In genomic region chr6:32472781-32473377, GRCh38 we compare ENCODE assay signal across 16 cellular contexts. TPM values are rescaled to one million over a fixed set of nuclear protein-coding genes. Genes with fewer than 3 reads are reported as not detected.
DNase-seq lines count a peak whose midpoint lies in the region; ATAC-seq and TF ChIP-seq lines count a peak whose summit lies in the region.
"Had no signal": no experiment of that assay in that cellular context is flagged by ENCODE, and none has a peak within 500 bp of the region (broad histone marks: within the 10 kb centered on the region; RNA-seq: fewer than 3 reads in every experiment).

No MANE protein-coding gene starts in this region.

- peaks cover 23% of the 10 kb centered on the region for H3K27me3 Mint-ChIP-seq in activated CD4-positive, alpha-beta T cell treated with anti-CD3 and anti-CD28 coated beads, Interleukin-2, amount 10 ng/mL, durations not matched to agents 7 days and 5 days

- H3K27ac ChIP-seq in BLaER1 treated with 17β-estradiol and CSF1 and Interleukin-3, amounts not matched to agents 10 nM and 100 nM, result peak overlapping the region in 8 of 11 experiments; percentile 13 to 74 (median 60); a peak in 13 of 22 replicates
- peak overlapping the region; percentile 43 for H3K27ac ChIP-seq in OCI-LY7 (ENCODE audit: low read depth, low read length, poor library complexity, severe bottlenecking)
- H3K27ac ChIP-seq: colonic mucosa, psoas muscle, SK-N-MC had no signal

- no peak for TF ChIP-seq CTCF in OCI-LY7 (conservative IDR thresholded peaks at IDR 0.05; ENCODE audit: low read length)

- H4K20me1 ChIP-seq in BLaER1 treated with 17β-estradiol and CSF1 and Interleukin-3, amounts not matched to agents 10 nM and 100 nM, result no peaks in the 10 kb centered on the region
- no peaks in the 10 kb centered on the region for H4K20me1 ChIP-seq in OCI-LY7 (ENCODE audit: insufficient read depth, low read length)

- H3K27ac Mint-ChIP-seq in activated CD4-positive, alpha-beta T cell treated with anti-CD3 and anti-CD28 coated beads, Interleukin-2, amount 10 ng/mL, durations not matched to agents 7 days and 5 days, result no peak overlapping the region

- H3K9ac ChIP-seq in BLaER1 treated with 17β-estradiol and CSF1 and Interleukin-3, amounts not matched to agents 10 nM and 100 nM, result no peak overlapping the region; a peak in 1 of 22 replicates

- peak overlapping the region; percentile 89; the same call in 1 of the 2 replicates for H2AFZ ChIP-seq in OCI-LY7 (ENCODE audit: low read length)

- H3K27me3 ChIP-seq in BLaER1 treated with 17β-estradiol and CSF1 and Interleukin-3, amounts not matched to agents 10 nM and 100 nM, result no peaks in the 10 kb centered on the region
- H3K27me3 ChIP-seq: colonic mucosa had no signal

- peaks cover 12 to 18% (median 15%) of the 10 kb centered on the region in 11 experiments; a peak in 18 of 22 replicates for H3K9me3 ChIP-seq in BLaER1 treated with 17β-estradiol and CSF1 and Interleukin-3, amounts not matched to agents 10 nM and 100 nM (replicated peaks in 1 of 11)
- no peaks in the 10 kb centered on the region for H3K9me3 ChIP-seq in OCI-LY7 (ENCODE audit: low read length)
- H3K9me3 ChIP-seq: colonic mucosa, psoas muscle had no signal

- no peak overlapping the region for H3K4me3 ChIP-seq in BLaER1 treated with 17β-estradiol and CSF1 and Interleukin-3, amounts not matched to agents 10 nM and 100 nM
- H3K4me3 ChIP-seq in OCI-LY7 (ENCODE audit: low read depth, low read length, poor library complexity, severe bottlenecking), result peak overlapping the region; percentile 41
- H3K4me3 ChIP-seq: colonic mucosa, psoas muscle, SK-N-MC had no signal

- DNase-seq in OCI-LY7 (ENCODE audit: low spot score) (no peak), medulla oblongata (ENCODE audit: extremely low spot score) (peak; percentile 9), NCI-H1105 (lab: John Stamatoyannopoulos, UW) (no peak), AG20443 (ENCODE audit: low spot score) (no peak)
- no peak for DNase-seq in activated CD4-positive, alpha-beta T cell treated with anti-CD3 and anti-CD28 coated beads, Interleukin-2, amount 10 ng/mL, durations not matched to agents 7 days and 5 days
- DNase-seq: colonic mucosa; midbrain; NCI-H1694; NCI-H748 treated with DMSO at 0.1 percent for 48 hours; psoas muscle; stimulated activated CD4-positive, alpha-beta T cell treated with anti-CD3 and anti-CD28 coated beads, Interleukin-2, amount 100 ng/mL, for 48 hours had no signal

- intact Hi-C loops in OCI-LY7 (cut with micrococcal nuclease; ENCODE audit: unreplicated experiment), result loop anchor here (2.0 kb wide), 1 partner anchor 56 kb away; no protein-coding TSS in a partner anchor

- no peaks in the 10 kb centered on the region for H3K9me2 ChIP-seq in OCI-LY7 (ENCODE audit: insufficient read depth, low read length)

- no peaks in the 10 kb centered on the region for H3K36me3 Mint-ChIP-seq in activated CD4-positive, alpha-beta T cell treated with anti-CD3 and anti-CD28 coated beads, Interleukin-2, amount 10 ng/mL, durations not matched to agents 7 days and 5 days (ENCODE audit: low read depth)

- peak overlapping the region in 6 of 11 experiments; percentile 18 to 52 (median 34); a peak in 10 of 22 replicates for H3K4me2 ChIP-seq in BLaER1 treated with 17β-estradiol and CSF1 and Interleukin-3, amounts not matched to agents 10 nM and 100 nM
- H3K4me2 ChIP-seq in OCI-LY7 (ENCODE audit: low read length), result peak overlapping the region; percentile 40

- no peaks in the 10 kb centered on the region for H3K9me3 Mint-ChIP-seq in activated CD4-positive, alpha-beta T cell treated with anti-CD3 and anti-CD28 coated beads, Interleukin-2, amount 10 ng/mL, durations not matched to agents 7 days and 5 days

- H3K4me3 Mint-ChIP-seq in activated CD4-positive, alpha-beta T cell treated with anti-CD3 and anti-CD28 coated beads, Interleukin-2, amount 10 ng/mL, durations not matched to agents 7 days and 5 days, result no peak overlapping the region

- peaks cover 2% of the 10 kb centered on the region for H3K4me1 Mint-ChIP-seq in activated CD4-positive, alpha-beta T cell treated with anti-CD3 and anti-CD28 coated beads, Interleukin-2, amount 10 ng/mL, durations not matched to agents 7 days and 5 days

- TSS peak; percentile 97 for BruUV-seq in OCI-LY7 (replicated peaks; lab: Mats Ljungman, UMichigan)

- CTCF ChIA-PET in OCI-LY7 (lab: Charles Lee; ENCODE audit: unreplicated experiment), result interaction anchor here (0.5 kb wide), 1 partner anchor 287 kb away, joined by 6 read pairs; no protein-coding TSS in a partner anchor
- CTCF ChIA-PET in activated CD4-positive, alpha-beta T cell treated with anti-CD3 and anti-CD28 coated beads, Interleukin-2, amount 10 ng/mL, durations not matched to agents 7 days and 5 days (lab: Charles Lee), result interaction anchor here (1.0 to 1.1 kb wide), 2 partner anchors 9 to 47 kb away, joined by 3 read pairs; no protein-coding TSS in a partner anchor

- 0 out of 2 replicates have a peak, but pooled peaks cover 4% of the 10 kb centered on the region for H3K79me2 ChIP-seq in OCI-LY7 (ENCODE audit: insufficient read depth, low read depth, low read length)

- POLR2A ChIA-PET in OCI-LY7 (lab: Charles Lee), result no interaction called here
- POLR2A ChIA-PET in activated CD4-positive, alpha-beta T cell treated with anti-CD3 and anti-CD28 coated beads, Interleukin-2, amount 10 ng/mL, durations not matched to agents 7 days and 5 days (lab: Charles Lee), result no interaction called here

- ATAC-seq in GM21381 (IDR thresholded peaks at IDR 0.05; ENCODE audit: unreplicated experiment) (peak; percentile 17), HG02678 (IDR thresholded peaks at IDR 0.05; ENCODE audit: unreplicated experiment) (no peak)

- peaks cover 7 to 16% (median 9%) of the 10 kb centered on the region in 10 experiments; a peak in 12 of 20 replicates for H3K4me1 ChIP-seq in BLaER1 treated with 17β-estradiol and CSF1 and Interleukin-3, amounts not matched to agents 10 nM and 100 nM
- peaks cover 17% of the 10 kb centered on the region for H3K4me1 ChIP-seq in OCI-LY7 (ENCODE audit: insufficient read depth, low read length, poor library complexity, severe bottlenecking)
- H3K4me1 ChIP-seq: colonic mucosa, psoas muscle had no signal

- H3K36me3 ChIP-seq in BLaER1 treated with 17β-estradiol and CSF1 and Interleukin-3, amounts not matched to agents 10 nM and 100 nM, result no peaks in the 10 kb centered on the region
- no peaks in the 10 kb centered on the region; the same call in 1 of the 2 replicates for H3K36me3 ChIP-seq in OCI-LY7 (ENCODE audit: insufficient read depth, low read length)
- H3K36me3 ChIP-seq: colonic mucosa had no signal

RNA-seq across cellular contexts. Expression of gene HLA-DRA, which starts 33.2 kb away (rescaled TPM):
- total RNA-seq in OCI-LY7 (2014; rRNA removed; shearing (Covaris generic)), result 1,088 and 1,231 TPM in 2 replicates
- total RNA-seq in OCI-LY7 (2022), result 552 and 585 TPM in 2 replicates
- 10 to 100 TPM; 58.8 to 73.7 TPM for total RNA-seq in activated CD4-positive, alpha-beta T cell treated with anti-CD3 and anti-CD28 coated beads, Interleukin-2, amount 10 ng/mL, durations not matched to agents 7 days and 5 days

RNA-seq across cellular contexts. Expression of gene HLA-DRB5, which starts 57.2 kb away (rescaled TPM):
- total RNA-seq in OCI-LY7 (2014; rRNA removed; shearing (Covaris generic)), result 1.9 and 2.2 TPM in 2 replicates
- 5.0 and 6.1 TPM in 2 replicates for total RNA-seq in OCI-LY7 (2022)
- 10 to 100 TPM; 27.9 to 29.2 TPM for total RNA-seq in activated CD4-positive, alpha-beta T cell treated with anti-CD3 and anti-CD28 coated beads, Interleukin-2, amount 10 ng/mL, durations not matched to agents 7 days and 5 days
- total RNA-seq: fibroblast of lung had no signal

Comparison
In these comparisons a context has a peak if more than half of its experiments do, and no peak if none do; other contexts are left out.
1. RNA of gene HLA-DRA, which starts 33.2 kb away (total RNA-seq): 552 to 1,231 TPM in OCI-LY7; 58.8 to 73.7 TPM in activated CD4-positive, alpha-beta T cell treated with anti-CD3 and anti-CD28 coated beads, Interleukin-2, amount 10 ng/mL, durations not matched to agents 7 days and 5 days; every median in the first group is over 4 times any median in the second.
2. RNA of gene HLA-DRB5, which starts 57.2 kb away (total RNA-seq): 27.9 to 29.2 TPM in activated CD4-positive, alpha-beta T cell treated with anti-CD3 and anti-CD28 coated beads, Interleukin-2, amount 10 ng/mL, durations not matched to agents 7 days and 5 days; 1.9 to 6.1 TPM in OCI-LY7; every median in the first group is over 4 times any median in the second.